Comparison of ENCODE assay signal across 1 cellular context in the genomic region with DNA sequence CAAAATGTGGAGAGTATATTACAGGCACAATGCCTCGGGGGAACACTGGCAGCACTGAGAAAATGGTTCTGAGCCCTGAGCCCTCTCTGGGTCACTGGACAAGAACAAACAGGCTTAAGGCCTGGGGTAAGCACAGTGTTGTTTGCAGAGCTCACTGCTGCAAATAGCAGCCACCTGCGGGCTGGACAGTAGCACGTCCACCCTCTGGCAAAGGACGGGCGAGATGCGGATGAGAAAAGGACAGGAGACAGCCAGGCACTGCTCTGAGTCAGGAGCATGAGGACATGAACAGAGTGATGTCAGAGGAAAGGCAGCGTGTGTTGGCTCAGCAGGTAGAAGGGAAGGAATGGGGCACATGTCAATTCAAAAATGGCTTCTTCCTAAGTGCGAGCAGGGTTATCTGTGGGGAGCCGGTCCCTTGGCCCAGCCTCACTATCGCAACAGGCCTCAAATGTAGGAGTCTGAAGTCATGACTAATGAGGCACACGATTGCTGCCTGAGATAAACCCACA.
A peak's percentile ranks its signal among the peaks of the same experiment; 100 is the strongest.
TF ChIP-seq lines count a peak whose summit lies in the region.

No MANE protein-coding gene starts in this region.

TF ChIP-seq in HepG2, 621 proteins besides CTCF, POLR2A, EP300 and RAD21 (continued from another document and continues in another):
- TF ChIP-seq ZSCAN9 (CRISPR knock-in tag; IDR thresholded peaks at IDR 0.05; ENCODE audit: borderline replicate concordance) = peak; percentile 92; the same call in 1 of the 2 replicates
- TF ChIP-seq, protein P1, sequence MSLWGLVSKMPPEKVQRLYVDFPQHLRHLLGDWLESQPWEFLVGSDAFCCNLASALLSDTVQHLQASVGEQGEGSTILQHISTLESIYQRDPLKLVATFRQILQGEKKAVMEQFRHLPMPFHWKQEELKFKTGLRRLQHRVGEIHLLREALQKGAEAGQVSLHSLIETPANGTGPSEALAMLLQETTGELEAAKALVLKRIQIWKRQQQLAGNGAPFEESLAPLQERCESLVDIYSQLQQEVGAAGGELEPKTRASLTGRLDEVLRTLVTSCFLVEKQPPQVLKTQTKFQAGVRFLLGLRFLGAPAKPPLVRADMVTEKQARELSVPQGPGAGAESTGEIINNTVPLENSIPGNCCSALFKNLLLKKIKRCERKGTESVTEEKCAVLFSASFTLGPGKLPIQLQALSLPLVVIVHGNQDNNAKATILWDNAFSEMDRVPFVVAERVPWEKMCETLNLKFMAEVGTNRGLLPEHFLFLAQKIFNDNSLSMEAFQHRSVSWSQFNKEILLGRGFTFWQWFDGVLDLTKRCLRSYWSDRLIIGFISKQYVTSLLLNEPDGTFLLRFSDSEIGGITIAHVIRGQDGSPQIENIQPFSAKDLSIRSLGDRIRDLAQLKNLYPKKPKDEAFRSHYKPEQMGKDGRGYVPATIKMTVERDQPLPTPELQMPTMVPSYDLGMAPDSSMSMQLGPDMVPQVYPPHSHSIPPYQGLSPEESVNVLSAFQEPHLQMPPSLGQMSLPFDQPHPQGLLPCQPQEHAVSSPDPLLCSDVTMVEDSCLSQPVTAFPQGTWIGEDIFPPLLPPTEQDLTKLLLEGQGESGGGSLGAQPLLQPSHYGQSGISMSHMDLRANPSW (CRISPR knock-in tag; IDR thresholded peaks at IDR 0.05; ENCODE audit: borderline replicate concordance) = peak; percentile 79; the same call in 1 of the 2 replicates
- TF ChIP-seq REPIN1 (CRISPR knock-in tag; IDR thresholded peaks at IDR 0.05; ENCODE audit: borderline replicate concordance, low read depth) = no peak; the same call in 1 of the 2 replicates
- peak; percentile 86; the same call in 1 of the 2 replicates for TF ChIP-seq ZNF331 (CRISPR knock-in tag; IDR thresholded peaks at IDR 0.05)
- 0 out of 2 replicates have a peak, but pooled peaks have one; percentile 50 for TF ChIP-seq ARHGAP35 (CRISPR knock-in tag; IDR thresholded peaks at IDR 0.05; ENCODE audit: borderline replicate concordance)
- peak; percentile 77; the same call in 1 of the 2 replicates for TF ChIP-seq ZNF761 (CRISPR knock-in tag; conservative IDR thresholded peaks at IDR 0.05)
- no peak for TF ChIP-seq SP5 (CRISPR knock-in tag; IDR thresholded peaks at IDR 0.05; ENCODE audit: borderline replicate concordance, low read depth)
- TF ChIP-seq, protein P2, sequence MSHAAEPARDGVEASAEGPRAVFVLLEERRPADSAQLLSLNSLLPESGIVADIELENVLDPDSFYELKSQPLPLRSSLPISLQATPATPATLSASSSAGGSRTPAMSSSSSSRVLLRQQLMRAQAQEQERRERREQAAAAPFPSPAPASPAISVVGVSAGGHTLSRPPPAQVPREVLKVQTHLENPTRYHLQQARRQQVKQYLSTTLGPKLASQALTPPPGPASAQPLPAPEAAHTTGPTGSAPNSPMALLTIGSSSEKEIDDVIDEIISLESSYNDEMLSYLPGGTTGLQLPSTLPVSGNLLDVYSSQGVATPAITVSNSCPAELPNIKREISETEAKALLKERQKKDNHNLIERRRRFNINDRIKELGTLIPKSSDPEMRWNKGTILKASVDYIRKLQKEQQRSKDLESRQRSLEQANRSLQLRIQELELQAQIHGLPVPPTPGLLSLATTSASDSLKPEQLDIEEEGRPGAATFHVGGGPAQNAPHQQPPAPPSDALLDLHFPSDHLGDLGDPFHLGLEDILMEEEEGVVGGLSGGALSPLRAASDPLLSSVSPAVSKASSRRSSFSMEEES (CRISPR knock-in tag; IDR thresholded peaks at IDR 0.05) = peak; percentile 74
- TF ChIP-seq ZSCAN21 (CRISPR knock-in tag; IDR thresholded peaks at IDR 0.05; ENCODE audit: borderline replicate concordance) = peak; percentile 82; the same call in 1 of the 2 replicates
- TF ChIP-seq, protein P3, sequence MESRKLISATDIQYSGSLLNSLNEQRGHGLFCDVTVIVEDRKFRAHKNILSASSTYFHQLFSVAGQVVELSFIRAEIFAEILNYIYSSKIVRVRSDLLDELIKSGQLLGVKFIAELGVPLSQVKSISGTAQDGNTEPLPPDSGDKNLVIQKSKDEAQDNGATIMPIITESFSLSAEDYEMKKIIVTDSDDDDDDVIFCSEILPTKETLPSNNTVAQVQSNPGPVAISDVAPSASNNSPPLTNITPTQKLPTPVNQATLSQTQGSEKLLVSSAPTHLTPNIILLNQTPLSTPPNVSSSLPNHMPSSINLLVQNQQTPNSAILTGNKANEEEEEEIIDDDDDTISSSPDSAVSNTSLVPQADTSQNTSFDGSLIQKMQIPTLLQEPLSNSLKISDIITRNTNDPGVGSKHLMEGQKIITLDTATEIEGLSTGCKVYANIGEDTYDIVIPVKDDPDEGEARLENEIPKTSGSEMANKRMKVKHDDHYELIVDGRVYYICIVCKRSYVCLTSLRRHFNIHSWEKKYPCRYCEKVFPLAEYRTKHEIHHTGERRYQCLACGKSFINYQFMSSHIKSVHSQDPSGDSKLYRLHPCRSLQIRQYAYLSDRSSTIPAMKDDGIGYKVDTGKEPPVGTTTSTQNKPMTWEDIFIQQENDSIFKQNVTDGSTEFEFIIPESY (CRISPR knock-in tag; IDR thresholded peaks at IDR 0.05) = peak; percentile 41; the same call in 1 of the 2 replicates
- no peak for TF ChIP-seq ZFP36L2 (CRISPR knock-in tag; IDR thresholded peaks at IDR 0.05)
- peak; percentile 80; the same call in 1 of the 2 replicates for TF ChIP-seq ZNF124 (CRISPR knock-in tag; IDR thresholded peaks at IDR 0.05)
- peak; percentile 68 for TF ChIP-seq HDAC1 (CRISPR knock-in tag; IDR thresholded peaks at IDR 0.05)
- no peak for TF ChIP-seq RFX1 (IDR thresholded peaks at IDR 0.05)
- TF ChIP-seq HNRNPL (IDR thresholded peaks at IDR 0.05; ENCODE audit: low read depth, low read length) = 0 out of 2 replicates have a peak, but pooled peaks have one; percentile 27
- TF ChIP-seq GATA4 (IDR thresholded peaks at IDR 0.05; ENCODE audit: borderline replicate concordance, low read depth) = no peak
- TF ChIP-seq, protein P4, sequence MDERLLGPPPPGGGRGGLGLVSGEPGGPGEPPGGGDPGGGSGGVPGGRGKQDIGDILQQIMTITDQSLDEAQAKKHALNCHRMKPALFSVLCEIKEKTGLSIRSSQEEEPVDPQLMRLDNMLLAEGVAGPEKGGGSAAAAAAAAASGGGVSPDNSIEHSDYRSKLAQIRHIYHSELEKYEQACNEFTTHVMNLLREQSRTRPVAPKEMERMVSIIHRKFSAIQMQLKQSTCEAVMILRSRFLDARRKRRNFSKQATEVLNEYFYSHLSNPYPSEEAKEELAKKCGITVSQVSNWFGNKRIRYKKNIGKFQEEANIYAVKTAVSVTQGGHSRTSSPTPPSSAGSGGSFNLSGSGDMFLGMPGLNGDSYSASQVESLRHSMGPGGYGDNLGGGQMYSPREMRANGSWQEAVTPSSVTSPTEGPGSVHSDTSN (CRISPR knock-in tag; IDR thresholded peaks at IDR 0.05) = no peak
- peak; percentile 91 for TF ChIP-seq FOXO1 (CRISPR knock-in tag; IDR thresholded peaks at IDR 0.05)
- no peak for TF ChIP-seq TOPORS (CRISPR knock-in tag; IDR thresholded peaks at IDR 0.05)
- peak; percentile 70 for TF ChIP-seq MIXL1 (CRISPR knock-in tag; IDR thresholded peaks at IDR 0.05)
- TF ChIP-seq ZNF891 (CRISPR knock-in tag; IDR thresholded peaks at IDR 0.05) = 0 out of 2 replicates have a peak, but pooled peaks have one; percentile 25
- TF ChIP-seq, protein P5, sequence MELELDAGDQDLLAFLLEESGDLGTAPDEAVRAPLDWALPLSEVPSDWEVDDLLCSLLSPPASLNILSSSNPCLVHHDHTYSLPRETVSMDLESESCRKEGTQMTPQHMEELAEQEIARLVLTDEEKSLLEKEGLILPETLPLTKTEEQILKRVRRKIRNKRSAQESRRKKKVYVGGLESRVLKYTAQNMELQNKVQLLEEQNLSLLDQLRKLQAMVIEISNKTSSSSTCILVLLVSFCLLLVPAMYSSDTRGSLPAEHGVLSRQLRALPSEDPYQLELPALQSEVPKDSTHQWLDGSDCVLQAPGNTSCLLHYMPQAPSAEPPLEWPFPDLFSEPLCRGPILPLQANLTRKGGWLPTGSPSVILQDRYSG (CRISPR knock-in tag; IDR thresholded peaks at IDR 0.05) = no peak
- TF ChIP-seq, protein P6, sequence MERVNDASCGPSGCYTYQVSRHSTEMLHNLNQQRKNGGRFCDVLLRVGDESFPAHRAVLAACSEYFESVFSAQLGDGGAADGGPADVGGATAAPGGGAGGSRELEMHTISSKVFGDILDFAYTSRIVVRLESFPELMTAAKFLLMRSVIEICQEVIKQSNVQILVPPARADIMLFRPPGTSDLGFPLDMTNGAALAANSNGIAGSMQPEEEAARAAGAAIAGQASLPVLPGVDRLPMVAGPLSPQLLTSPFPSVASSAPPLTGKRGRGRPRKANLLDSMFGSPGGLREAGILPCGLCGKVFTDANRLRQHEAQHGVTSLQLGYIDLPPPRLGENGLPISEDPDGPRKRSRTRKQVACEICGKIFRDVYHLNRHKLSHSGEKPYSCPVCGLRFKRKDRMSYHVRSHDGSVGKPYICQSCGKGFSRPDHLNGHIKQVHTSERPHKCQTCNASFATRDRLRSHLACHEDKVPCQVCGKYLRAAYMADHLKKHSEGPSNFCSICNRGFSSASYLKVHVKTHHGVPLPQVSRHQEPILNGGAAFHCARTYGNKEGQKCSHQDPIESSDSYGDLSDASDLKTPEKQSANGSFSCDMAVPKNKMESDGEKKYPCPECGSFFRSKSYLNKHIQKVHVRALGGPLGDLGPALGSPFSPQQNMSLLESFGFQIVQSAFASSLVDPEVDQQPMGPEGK (CRISPR knock-in tag; IDR thresholded peaks at IDR 0.05) = 0 out of 2 replicates have a peak, but pooled peaks have one; percentile 26
- no peak for TF ChIP-seq SOX6 (IDR thresholded peaks at IDR 0.05)
- TF ChIP-seq SOX6 (CRISPR knock-in tag; IDR thresholded peaks at IDR 0.05) = peak; percentile 62
- no peak for TF ChIP-seq KLF11 (CRISPR knock-in tag; IDR thresholded peaks at IDR 0.05)
- no peak for TF ChIP-seq PTBP1 (IDR thresholded peaks at IDR 0.05; ENCODE audit: low read depth, low read length, poor library complexity, severe bottlenecking)
- TF ChIP-seq ARID2 (CRISPR knock-in tag; IDR thresholded peaks at IDR 0.05; ENCODE audit: borderline replicate concordance) = no peak
- peak; percentile 56 for TF ChIP-seq STAG1 (CRISPR knock-in tag; IDR thresholded peaks at IDR 0.05)
- TF ChIP-seq, protein P7, sequence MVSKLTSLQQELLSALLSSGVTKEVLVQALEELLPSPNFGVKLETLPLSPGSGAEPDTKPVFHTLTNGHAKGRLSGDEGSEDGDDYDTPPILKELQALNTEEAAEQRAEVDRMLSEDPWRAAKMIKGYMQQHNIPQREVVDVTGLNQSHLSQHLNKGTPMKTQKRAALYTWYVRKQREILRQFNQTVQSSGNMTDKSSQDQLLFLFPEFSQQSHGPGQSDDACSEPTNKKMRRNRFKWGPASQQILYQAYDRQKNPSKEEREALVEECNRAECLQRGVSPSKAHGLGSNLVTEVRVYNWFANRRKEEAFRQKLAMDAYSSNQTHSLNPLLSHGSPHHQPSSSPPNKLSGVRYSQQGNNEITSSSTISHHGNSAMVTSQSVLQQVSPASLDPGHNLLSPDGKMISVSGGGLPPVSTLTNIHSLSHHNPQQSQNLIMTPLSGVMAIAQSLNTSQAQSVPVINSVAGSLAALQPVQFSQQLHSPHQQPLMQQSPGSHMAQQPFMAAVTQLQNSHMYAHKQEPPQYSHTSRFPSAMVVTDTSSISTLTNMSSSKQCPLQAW (CRISPR knock-in tag; IDR thresholded peaks at IDR 0.05) = peak; percentile 96
- TF ChIP-seq, protein P8, sequence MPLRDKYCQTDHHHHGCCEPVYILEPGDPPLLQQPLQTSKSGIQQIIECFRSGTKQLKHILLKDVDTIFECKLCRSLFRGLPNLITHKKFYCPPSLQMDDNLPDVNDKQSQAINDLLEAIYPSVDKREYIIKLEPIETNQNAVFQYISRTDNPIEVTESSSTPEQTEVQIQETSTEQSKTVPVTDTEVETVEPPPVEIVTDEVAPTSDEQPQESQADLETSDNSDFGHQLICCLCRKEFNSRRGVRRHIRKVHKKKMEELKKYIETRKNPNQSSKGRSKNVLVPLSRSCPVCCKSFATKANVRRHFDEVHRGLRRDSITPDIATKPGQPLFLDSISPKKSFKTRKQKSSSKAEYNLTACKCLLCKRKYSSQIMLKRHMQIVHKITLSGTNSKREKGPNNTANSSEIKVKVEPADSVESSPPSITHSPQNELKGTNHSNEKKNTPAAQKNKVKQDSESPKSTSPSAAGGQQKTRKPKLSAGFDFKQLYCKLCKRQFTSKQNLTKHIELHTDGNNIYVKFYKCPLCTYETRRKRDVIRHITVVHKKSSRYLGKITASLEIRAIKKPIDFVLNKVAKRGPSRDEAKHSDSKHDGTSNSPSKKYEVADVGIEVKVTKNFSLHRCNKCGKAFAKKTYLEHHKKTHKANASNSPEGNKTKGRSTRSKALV (CRISPR knock-in tag; IDR thresholded peaks at IDR 0.05) = 0 out of 2 replicates have a peak, but pooled peaks have one; percentile 45
- no peak for TF ChIP-seq KDM1A (CRISPR knock-in tag; IDR thresholded peaks at IDR 0.05)
- TF ChIP-seq, protein P9, sequence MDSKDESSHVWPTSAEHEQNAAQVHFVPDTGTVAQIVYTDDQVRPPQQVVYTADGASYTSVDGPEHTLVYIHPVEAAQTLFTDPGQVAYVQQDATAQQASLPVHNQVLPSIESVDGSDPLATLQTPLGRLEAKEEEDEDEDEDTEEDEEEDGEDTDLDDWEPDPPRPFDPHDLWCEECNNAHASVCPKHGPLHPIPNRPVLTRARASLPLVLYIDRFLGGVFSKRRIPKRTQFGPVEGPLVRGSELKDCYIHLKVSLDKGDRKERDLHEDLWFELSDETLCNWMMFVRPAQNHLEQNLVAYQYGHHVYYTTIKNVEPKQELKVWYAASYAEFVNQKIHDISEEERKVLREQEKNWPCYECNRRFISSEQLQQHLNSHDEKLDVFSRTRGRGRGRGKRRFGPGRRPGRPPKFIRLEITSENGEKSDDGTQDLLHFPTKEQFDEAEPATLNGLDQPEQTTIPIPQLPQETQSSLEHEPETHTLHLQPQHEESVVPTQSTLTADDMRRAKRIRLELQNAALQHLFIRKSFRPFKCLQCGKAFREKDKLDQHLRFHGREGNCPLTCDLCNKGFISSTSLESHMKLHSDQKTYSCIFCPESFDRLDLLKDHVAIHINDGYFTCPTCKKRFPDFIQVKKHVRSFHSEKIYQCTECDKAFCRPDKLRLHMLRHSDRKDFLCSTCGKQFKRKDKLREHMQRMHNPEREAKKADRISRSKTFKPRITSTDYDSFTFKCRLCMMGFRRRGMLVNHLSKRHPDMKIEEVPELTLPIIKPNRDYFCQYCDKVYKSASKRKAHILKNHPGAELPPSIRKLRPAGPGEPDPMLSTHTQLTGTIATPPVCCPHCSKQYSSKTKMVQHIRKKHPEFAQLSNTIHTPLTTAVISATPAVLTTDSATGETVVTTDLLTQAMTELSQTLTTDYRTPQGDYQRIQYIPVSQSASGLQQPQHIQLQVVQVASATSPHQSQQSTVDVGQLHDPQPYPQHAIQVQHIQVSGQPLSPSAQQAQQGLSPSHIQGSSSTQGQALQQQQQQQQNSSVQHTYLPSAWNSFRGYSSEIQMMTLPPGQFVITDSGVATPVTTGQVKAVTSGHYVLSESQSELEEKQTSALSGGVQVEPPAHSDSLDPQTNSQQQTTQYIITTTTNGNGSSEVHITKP (CRISPR knock-in tag; IDR thresholded peaks at IDR 0.05; ENCODE audit: low read depth) = peak; percentile 67; the same call in 1 of the 2 replicates
- no peak for TF ChIP-seq XBP1 (CRISPR knock-in tag; IDR thresholded peaks at IDR 0.05)
